ENCODE assay signal across 13 cellular contexts in the genomic region with DNA sequence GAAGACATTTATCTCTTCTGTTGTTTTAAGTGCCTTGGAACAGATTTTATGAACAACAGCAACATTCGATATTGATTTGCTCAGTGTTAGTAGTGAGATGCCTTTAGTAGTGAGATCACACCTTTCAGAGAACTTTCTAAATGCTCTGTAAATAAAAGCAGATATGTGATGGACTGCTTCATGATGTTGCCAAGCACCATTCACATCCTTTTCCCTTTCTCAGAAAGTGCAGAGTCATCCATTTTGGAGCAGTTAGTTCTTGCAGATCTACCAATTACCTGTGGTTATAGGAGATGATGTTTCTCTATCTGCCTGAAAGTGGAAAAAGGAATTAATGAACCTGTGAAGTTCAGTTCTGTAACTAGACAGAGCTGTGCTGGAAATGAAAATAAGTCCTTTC. TPM values are rescaled to one million over a fixed set of nuclear protein-coding genes. Genes with fewer than 3 reads are reported as not detected.
DNase-seq lines count a peak whose midpoint lies in the region; ATAC-seq, FAIRE-seq and TF ChIP-seq lines count a peak whose summit lies in the region.
"Had no signal": no experiment of that assay in that cellular context is flagged by ENCODE, and none has a peak within 500 bp of the region (broad histone marks: within the 10 kb centered on the region; RNA-seq: fewer than 3 reads in every experiment).

No MANE protein-coding gene starts in this region.

- in situ Hi-C loops in ACHN (cut with HindIII; ENCODE audit: low pct_ligation_motif_present, low pct_unique_long_range_greater_than_20kb, low sequenced_read_pairs) (no loop called here), GM13977 (cut with MboI; ENCODE audit: low pct_unique_long_range_greater_than_20kb, low sequenced_read_pairs, unreplicated experiment) (no loop called here)

- H3K9me3 Mint-ChIP-seq in activated naive CD8-positive, alpha-beta T cell treated with anti-CD3 and anti-CD28 coated beads, Interleukin-2, amount 50 U/mL, for 24 hours, result no peaks in the 10 kb centered on the region
- no peaks in the 10 kb centered on the region for H3K9me3 Mint-ChIP-seq in natural killer cell
- H3K9me3 Mint-ChIP-seq: T-cell had no signal

- FAIRE-seq in islet of Langerhans (lab: Jason Lieb, UNC), result peak; percentile 76
- FAIRE-seq: endometrium, kidney had no signal

- no peaks in the 10 kb centered on the region for H3K36me3 Mint-ChIP-seq in activated naive CD8-positive, alpha-beta T cell treated with anti-CD3 and anti-CD28 coated beads, Interleukin-2, amount 50 U/mL, for 24 hours (ENCODE audit: low read depth)
- no peaks in the 10 kb centered on the region for H3K36me3 Mint-ChIP-seq in natural killer cell
- H3K36me3 Mint-ChIP-seq: T-cell had no signal

- no peak for ATAC-seq in activated naive CD8-positive, alpha-beta T cell treated with anti-CD3 and anti-CD28 coated beads, Interleukin-2, amount 50 U/mL, for 24 hours
- ATAC-seq in natural killer cell (no peak), GM21529 (IDR thresholded peaks at IDR 0.05; ENCODE audit: unreplicated experiment) (no peak), HG02970 (IDR thresholded peaks at IDR 0.05; ENCODE audit: low FRiP score, unreplicated experiment) (no peak)
- ATAC-seq: T-cell had no signal

- peaks cover 9% of the 10 kb centered on the region for H3K4me1 Mint-ChIP-seq in activated naive CD8-positive, alpha-beta T cell treated with anti-CD3 and anti-CD28 coated beads, Interleukin-2, amount 50 U/mL, for 24 hours
- H3K4me1 Mint-ChIP-seq in natural killer cell, result peaks cover 5 to 6% of the 10 kb centered on the region in 2 donors

- DNase-seq in ACHN (peak; percentile 7), ELR (ENCODE audit: low read depth) (peak; percentile 13), GM13977 (ENCODE audit: low spot score) (no peak), natural killer cell (no peak)
- DNase-seq in activated naive CD8-positive, alpha-beta T cell treated with anti-CD3 and anti-CD28 coated beads, Interleukin-2, amount 50 U/mL, for 24 hours, result no peak
- DNase-seq: activated CD8-positive, alpha-beta memory T cell treated with anti-CD3 and anti-CD28 coated beads for 24 hours; KG1; kidney; T-cell had no signal

- H3K27me3 Mint-ChIP-seq in activated naive CD8-positive, alpha-beta T cell treated with anti-CD3 and anti-CD28 coated beads, Interleukin-2, amount 50 U/mL, for 24 hours, result no peaks in the 10 kb centered on the region
- no peaks in the 10 kb centered on the region for H3K27me3 Mint-ChIP-seq in natural killer cell (ENCODE audit: low read depth in 2 of 2)
- H3K27me3 Mint-ChIP-seq: T-cell had no signal

- H3K4me3 Mint-ChIP-seq in activated naive CD8-positive, alpha-beta T cell treated with anti-CD3 and anti-CD28 coated beads, Interleukin-2, amount 50 U/mL, for 24 hours, result no peak overlapping the region
- H3K4me3 Mint-ChIP-seq in natural killer cell, result no peak overlapping the region
- H3K4me3 Mint-ChIP-seq: T-cell had no signal

- TF ChIP-seq CTCF in GM13977 (IDR thresholded peaks at IDR 0.05; ENCODE audit: extremely low read depth, insufficient read depth, missing control alignments), result no peak
- TF ChIP-seq CTCF in natural killer cell (IDR thresholded peaks at IDR 0.05), result no peak

- peak overlapping the region; percentile 15 for H3K27ac Mint-ChIP-seq in activated naive CD8-positive, alpha-beta T cell treated with anti-CD3 and anti-CD28 coated beads, Interleukin-2, amount 50 U/mL, for 24 hours
- no peak overlapping the region for H3K27ac Mint-ChIP-seq in natural killer cell

- intact Hi-C loops in natural killer cell (cut with micrococcal nuclease), result no loop called here

RNA-seq across cellular contexts. Expression of gene CBFA2T2, which starts 27.0 kb away (rescaled TPM):
- total RNA-seq in natural killer cell, result 10 to 100 TPM; 16.5 to 27.5 (median 18.5) TPM

Comparison
In these comparisons a context has a peak if more than half of its experiments do, and no peak if none do; other contexts are left out.
1. DNase-seq: peak in ACHN (single experiment) and ELR (single experiment); none in activated naive CD8-positive, alpha-beta T cell treated with anti-CD3 and anti-CD28 coated beads, Interleukin-2, amount 50 U/mL, for 24 hours (single experiment), GM13977 (single experiment) and natural killer cell (single experiment).